Comparison of ENCODE assay signal across 12 cellular contexts in the genomic region with DNA sequence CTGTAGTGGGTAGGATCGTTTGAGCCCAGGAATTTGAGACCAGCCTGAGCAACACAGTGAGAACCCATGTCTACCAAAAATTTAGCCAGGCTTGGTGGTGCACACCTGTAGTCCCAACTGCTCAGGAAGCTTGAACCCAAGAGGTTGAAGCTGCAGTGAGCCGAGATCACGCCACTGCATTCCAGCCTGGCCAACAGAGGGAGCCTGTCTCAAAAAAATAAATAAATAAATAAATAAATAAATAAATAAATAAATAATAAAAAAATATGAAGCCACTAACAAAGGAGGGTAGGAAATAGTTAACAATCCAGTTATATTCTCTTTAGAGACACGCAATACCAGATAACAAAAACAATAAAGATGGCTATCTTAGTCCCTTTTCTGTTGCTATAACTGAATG. TPM values are rescaled to one million over a fixed set of nuclear protein-coding genes. Genes with fewer than 3 reads are reported as not detected.
DNase-seq lines count a peak whose midpoint lies in the region; ATAC-seq and TF ChIP-seq lines count a peak whose summit lies in the region.
"Had no signal": no experiment of that assay in that cellular context is flagged by ENCODE, and none has a peak within 500 bp of the region (broad histone marks: within the 10 kb centered on the region; RNA-seq: fewer than 3 reads in every experiment).

No MANE protein-coding gene starts in this region.

- in situ Hi-C loops in brain microvascular endothelial cell (cut with HindIII; ENCODE audit: low pct_ligation_motif_present, low sequenced_read_pairs): no loop called here

- intact Hi-C loops in Caco-2 (cut with micrococcal nuclease; ENCODE audit: unreplicated experiment): no loop called here
- intact Hi-C loops in mucosa of descending colon (cut with DNase I, micrococcal nuclease): no loop called here

- no peak overlapping the region for H3K4me3 Mint-ChIP-seq in Caco-2 (ENCODE audit: unreplicated experiment)
- no peak overlapping the region for H3K4me3 Mint-ChIP-seq in HFFc6
- no peak overlapping the region for H3K4me3 Mint-ChIP-seq in nephron progenitor cell
- H3K4me3 Mint-ChIP-seq: central memory CD8-positive, alpha-beta T cell had no signal

- H3K27me3 Mint-ChIP-seq in Caco-2 (ENCODE audit: insufficient read depth, unreplicated experiment) (no peaks in the 10 kb centered on the region), HFFc6 (ENCODE audit: insufficient read depth) (peaks cover under 1% of the 10 kb centered on the region; the same call in 1 of the 2 replicates), nephron progenitor cell (ENCODE audit: low read depth, poor library complexity) (peaks cover 10% of the 10 kb centered on the region)
- H3K27me3 Mint-ChIP-seq: central memory CD8-positive, alpha-beta T cell had no signal

- H3K4me1 Mint-ChIP-seq in Caco-2 (ENCODE audit: low read depth, unreplicated experiment) (peaks cover 3% of the 10 kb centered on the region), HFFc6 (ENCODE audit: low read depth) (peaks cover 18% of the 10 kb centered on the region), nephron progenitor cell (peaks cover 14% of the 10 kb centered on the region)

- H3K9me3 ChIP-seq in Caco-2 (no peaks in the 10 kb centered on the region), mucosa of descending colon (no peaks in the 10 kb centered on the region)

- no peaks in the 10 kb centered on the region for H3K27me3 ChIP-seq in Caco-2 (replicated peaks; ENCODE audit: control insufficient read depth, insufficient read depth, low read length)
- no peaks in the 10 kb centered on the region for H3K27me3 ChIP-seq in brain microvascular endothelial cell (replicated peaks)

- no peak for ATAC-seq in mucosa of descending colon

- TF ChIP-seq CTCF in Caco-2 (IDR thresholded peaks at IDR 0.05; ENCODE audit: insufficient read depth in 1 of 2, low read depth in 1 of 2, low read length in 1 of 2, severe bottlenecking in 1 of 2, unreplicated experiment in 1 of 2) (peak; percentile 18 to 47), HFFc6 (IDR thresholded peaks at IDR 0.05) (peak; percentile 78), brain microvascular endothelial cell (IDR thresholded peaks at IDR 0.05; ENCODE audit: low read depth, low read length, missing control alignments) (peak; percentile 65), nephron progenitor cell (IDR thresholded peaks at IDR 0.05) (peak; percentile 33), mucosa of descending colon (IDR thresholded peaks at IDR 0.05) (no peak)

- H3K27ac ChIP-seq in brain microvascular endothelial cell: no peak overlapping the region

- no peak overlapping the region for H3K27ac Mint-ChIP-seq in Caco-2 (ENCODE audit: unreplicated experiment)
- H3K27ac Mint-ChIP-seq in HFFc6: no peak overlapping the region
- H3K27ac Mint-ChIP-seq in nephron progenitor cell: no peak overlapping the region

- H3K36me3 Mint-ChIP-seq in Caco-2 (ENCODE audit: insufficient read depth, unreplicated experiment) (no peaks in the 10 kb centered on the region), HFFc6 (ENCODE audit: low read depth) (no peaks in the 10 kb centered on the region), nephron progenitor cell (ENCODE audit: low read depth) (no peaks in the 10 kb centered on the region)

- H3K4me3 ChIP-seq in Caco-2 (ENCODE audit: low read depth, low read length) (no peak overlapping the region), brain microvascular endothelial cell (ENCODE audit: low read depth, low read length) (no peak overlapping the region), mucosa of descending colon (no peak overlapping the region)

- H3K36me3 ChIP-seq in Caco-2 (ENCODE audit: control insufficient read depth, insufficient read depth, low read length): no peaks in the 10 kb centered on the region
- H3K36me3 ChIP-seq in brain microvascular endothelial cell (replicated peaks): no peaks in the 10 kb centered on the region
- H3K36me3 ChIP-seq in mucosa of descending colon (ENCODE audit: low read depth): no peaks in the 10 kb centered on the region

- H3K4me1 ChIP-seq in Caco-2: no peaks in the 10 kb centered on the region
- H3K4me1 ChIP-seq in mucosa of descending colon (ENCODE audit: low read depth): peaks cover 9% of the 10 kb centered on the region

- no peak for DNase-seq in Caco-2
- no peak for DNase-seq in HFFc6
- no peak for DNase-seq in brain microvascular endothelial cell
- DNase-seq in nephron progenitor cell: no peak
- no peak for DNase-seq in mucosa of descending colon
- no peak for DNase-seq in stimulated activated CD4-positive, alpha-beta T cell treated with anti-CD3 and anti-CD28 coated beads, Interleukin-4, amount 100 ng/mL, for 4 hours
- DNase-seq in NCI-H2171 (lab: John Stamatoyannopoulos, UW): no peak
- DNase-seq in SHP77 treated with DMSO at 0.1 percent for 48 hours (lab: John Stamatoyannopoulos, UW): no peak
- DNase-seq: EL, MV-4-11, NCI-H748 treated with DMSO at 0.1 percent for 48 hours had no signal

- no TSS peak for BruUV-seq in Caco-2 (replicated peaks; lab: Mats Ljungman, UMichigan)

- POLR2A ChIA-PET in Caco-2 (lab: Charles Lee): no interaction called here

- CTCF ChIA-PET in Caco-2 (lab: Charles Lee): no interaction called here

- H3K9me3 Mint-ChIP-seq in Caco-2 (ENCODE audit: unreplicated experiment) (no peaks in the 10 kb centered on the region), HFFc6 (no peaks in the 10 kb centered on the region), nephron progenitor cell (no peaks in the 10 kb centered on the region)
- H3K9me3 Mint-ChIP-seq: central memory CD8-positive, alpha-beta T cell had no signal

RNA-seq across cellular contexts. Expression of a gene that starts 11.9 kb away (rescaled TPM):
- total RNA-seq in Caco-2 (2022) (0.46 TPM in 1 of 2 replicates, not detected in the other), mucosa of descending colon (1 to 10 TPM in 2 of 3 donors, under 1 TPM in 1; 0.75 to 5.0 (median 4.1) TPM)
- 10 to 100 TPM; 15.1 to 25.9 (median 23.5) TPM for total RNA-seq in HFFc6 (2021; fragmentation: NEBNext Ultra II Directional; extraction: Animal tissue kit (Norgen Biotek cat#: 25700))

RNA-seq across cellular contexts. Expression of a gene that starts 33.6 kb away (rescaled TPM):
- total RNA-seq in Caco-2 (2022) (15.9 and 16.7 TPM in 2 replicates), mucosa of descending colon (10 to 100 TPM; 40.4 to 87.3 (median 73.1) TPM)
- total RNA-seq in HFFc6 (2021; fragmentation: NEBNext Ultra II Directional; extraction: Animal tissue kit (Norgen Biotek cat#: 25700)): 10 to 100 TPM; 13.2 to 19.4 (median 15.3) TPM

RNA-seq across cellular contexts. Expression of a gene that starts 53.2 kb away (rescaled TPM):
- total RNA-seq in Caco-2 (2022): 41.1 and 45.0 TPM in 2 replicates
- total RNA-seq in HFFc6 (2021; fragmentation: NEBNext Ultra II Directional; extraction: Animal tissue kit (Norgen Biotek cat#: 25700)): 100 to 1,000 TPM; 103 to 144 (median 138) TPM
- 10 to 100 TPM; 68.4 to 76.9 (median 69.5) TPM for total RNA-seq in mucosa of descending colon
